ENCODE assay signal across 8 cellular contexts in the genomic region with DNA sequence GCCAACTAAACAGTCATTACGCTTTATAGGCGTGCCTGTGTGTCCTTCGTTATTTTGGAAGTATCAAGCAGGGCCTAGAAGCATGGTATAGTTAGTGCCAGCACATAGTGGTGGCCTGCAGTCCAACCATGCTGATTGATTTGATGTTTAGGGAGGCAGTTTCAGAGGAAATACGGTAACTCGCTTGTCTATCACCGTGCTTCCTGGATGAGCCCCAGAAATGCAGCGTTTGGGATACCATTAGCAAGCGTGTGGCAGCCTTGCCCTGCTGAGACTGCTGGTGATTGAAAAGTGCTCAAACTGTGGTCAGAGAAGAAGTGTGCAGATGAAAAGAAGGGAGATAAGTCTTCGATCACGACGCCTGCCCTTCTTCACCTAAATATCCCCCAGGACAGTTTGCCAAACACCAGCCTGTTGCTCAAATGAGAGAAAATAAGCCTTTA.
DNase-seq lines count a peak whose midpoint lies in the region; ATAC-seq and TF ChIP-seq lines count a peak whose summit lies in the region.

No MANE protein-coding gene starts in this region.

- H3K27ac Mint-ChIP-seq in activated naive CD8-positive, alpha-beta T cell treated with anti-CD3 and anti-CD28 coated beads for 36 hours, result no peak overlapping the region

- peak overlapping the region; percentile 58 for H3K4me3 Mint-ChIP-seq in activated naive CD8-positive, alpha-beta T cell treated with anti-CD3 and anti-CD28 coated beads for 36 hours

- no peaks in the 10 kb centered on the region for H3K36me3 Mint-ChIP-seq in activated naive CD8-positive, alpha-beta T cell treated with anti-CD3 and anti-CD28 coated beads for 36 hours

- no peaks in the 10 kb centered on the region for H3K9me3 Mint-ChIP-seq in activated naive CD8-positive, alpha-beta T cell treated with anti-CD3 and anti-CD28 coated beads for 36 hours

- H3K27me3 ChIP-seq in right cardiac atrium (ENCODE audit: control insufficient read depth, insufficient read depth) (no peaks in the 10 kb centered on the region), sigmoid colon (peaks cover 0 to 55% (median 16%) of the 10 kb centered on the region in 3 donors)

- intact Hi-C loops in Right ventricle myocardium inferior (cut with DNase I), result loop anchor here (5.0 to 10.0 kb wide), 3 partner anchors 199 to 891 kb away; no protein-coding TSS in a partner anchor
- intact Hi-C loops in cardiac septum (cut with DNase I), result loop anchor here (5.0 kb wide), 4 partner anchors 44 to 889 kb away; no protein-coding TSS in a partner anchor
- intact Hi-C loops in right cardiac atrium (cut with DNase I), result loop anchor here (5.0 to 10.0 kb wide), 5 partner anchors 201 to 411 kb away; partner anchors contain the start of gene PDGFRA (in 3 of the 4)
- intact Hi-C loops in sigmoid colon (cut with DNase I), result loop anchor here (10.0 kb wide), 2 partner anchors 411 to 711 kb away; no protein-coding TSS in a partner anchor

- TF ChIP-seq POLR2A in sigmoid colon (IDR thresholded peaks at IDR 0.05), result no peak

- no peaks in the 10 kb centered on the region for H3K36me3 ChIP-seq in sigmoid colon

- peak overlapping the region; percentile 80 for H3K27ac ChIP-seq in right cardiac atrium (ENCODE audit: low read length)
- peak overlapping the region in 3 of 4 donors; percentile 4 to 43 (median 42) for H3K27ac ChIP-seq in sigmoid colon

- peaks cover 3% of the 10 kb centered on the region for H3K4me1 ChIP-seq in right cardiac atrium (ENCODE audit: control insufficient read depth, insufficient read depth, low read length)
- peaks cover 0 to 23% (median 16%) of the 10 kb centered on the region in 4 donors for H3K4me1 ChIP-seq in sigmoid colon

- ATAC-seq in Right ventricle myocardium inferior (peak; percentile 64), right cardiac atrium (peak; percentile 63 to 76)

- DNase-seq in Right ventricle myocardium inferior (ENCODE audit: missing footprints), result no peak
- no peak for DNase-seq in cardiac septum (ENCODE audit: low spot score)
- DNase-seq in LHCN-M2 (ENCODE audit: low read depth), result peak; percentile 68
- DNase-seq in activated naive CD8-positive, alpha-beta T cell treated with anti-CD3 and anti-CD28 coated beads for 36 hours, result peak; percentile 1
- DNase-seq in right cardiac atrium, result peak; percentile 60 to 84 (median 66)
- DNase-seq in sigmoid colon, result no peak
- no peak for DNase-seq in HPDE6-E6E7 (ENCODE audit: extremely low spot score)
- no peak for DNase-seq in GM13976 (ENCODE audit: low spot score)

- H3K9me3 ChIP-seq in right cardiac atrium (ENCODE audit: control insufficient read depth, low read length) (no peaks in the 10 kb centered on the region), sigmoid colon (no peaks in the 10 kb centered on the region)

- in situ Hi-C loops in GM13976 (cut with MboI; ENCODE audit: low sequenced_read_pairs, unreplicated experiment), result no loop called here

- peaks cover 11% of the 10 kb centered on the region for H3K4me1 Mint-ChIP-seq in activated naive CD8-positive, alpha-beta T cell treated with anti-CD3 and anti-CD28 coated beads for 36 hours

- TF ChIP-seq EP300 in sigmoid colon (IDR thresholded peaks at IDR 0.05), result no peak

- WGBS in right cardiac atrium, result 4% methylated on average over 11 of the region's 11 CpGs
- 6 to 24% methylated on average over 11 of the region's 11 CpGs for WGBS in sigmoid colon, 2 donors

- H3K4me3 ChIP-seq in right cardiac atrium (ENCODE audit: low read length) (peak overlapping the region; percentile 49), sigmoid colon (peak overlapping the region in 3 of 4 donors; percentile 17 to 31 (median 18))

- peaks cover 74% of the 10 kb centered on the region for H3K27me3 Mint-ChIP-seq in activated naive CD8-positive, alpha-beta T cell treated with anti-CD3 and anti-CD28 coated beads for 36 hours

- TF ChIP-seq CTCF in sigmoid colon (IDR thresholded peaks at IDR 0.05), result no peak
- TF ChIP-seq CTCF in GM13976 (IDR thresholded peaks at IDR 0.05; ENCODE audit: borderline replicate concordance, control extremely low read depth, extremely low read depth, insufficient read depth, missing control alignments), result no peak

Comparison
In these comparisons a context has a peak if more than half of its experiments do, and no peak if none do; other contexts are left out.
1. DNase-seq: peak in LHCN-M2 (single experiment), activated naive CD8-positive, alpha-beta T cell treated with anti-CD3 and anti-CD28 coated beads for 36 hours (single experiment) and right cardiac atrium (3 of 3); none in Right ventricle myocardium inferior (single experiment), cardiac septum (single experiment), sigmoid colon (single experiment), HPDE6-E6E7 (single experiment) and GM13976 (single experiment).